In the genomic region with DNA sequence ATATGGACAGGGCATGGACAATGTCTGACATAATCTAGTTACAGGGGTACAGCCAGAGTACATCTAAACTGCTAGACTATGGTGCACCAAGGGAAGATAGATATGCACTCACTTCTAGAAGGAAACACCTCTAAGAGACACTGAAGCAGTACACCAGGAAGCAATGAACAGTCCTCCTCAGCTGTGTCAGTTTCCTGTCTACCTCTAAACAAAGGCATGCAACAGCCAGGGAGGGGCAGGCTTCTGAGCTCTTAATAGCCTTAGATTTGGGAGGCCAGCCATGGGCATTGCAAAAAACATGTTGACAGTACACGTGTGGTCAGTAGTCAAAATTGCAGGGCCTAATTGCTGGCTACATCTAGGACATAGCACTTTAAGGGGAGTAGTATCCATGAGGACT, we compare ENCODE assay signal across 13 cellular contexts. TPM values are rescaled to one million over a fixed set of nuclear protein-coding genes. Genes with fewer than 3 reads are reported as not detected.
A peak's percentile ranks its signal among the peaks of the same experiment; 100 is the strongest.
DNase-seq lines count a peak whose midpoint lies in the region; ATAC-seq and TF ChIP-seq lines count a peak whose summit lies in the region.
"Had no signal": no experiment of that assay in that cellular context is flagged by ENCODE, and none has a peak within 500 bp of the region (broad histone marks: within the 10 kb centered on the region; RNA-seq: fewer than 3 reads in every experiment).

No MANE protein-coding gene starts in this region.

- H3K4me1 ChIP-seq in body of pancreas (no peaks in the 10 kb centered on the region), mucosa of descending colon (ENCODE audit: low read depth) (no peaks in the 10 kb centered on the region)

- H3K9me3 Mint-ChIP-seq in natural killer cell treated with Interleukin-12 subunit alpha and Interleukin-12 subunit beta and Interleukin-15 and Interleukin-18, amount 100 ng/mL, for 72 hours = no peaks in the 10 kb centered on the region
- H3K9me3 Mint-ChIP-seq: activated T-cell treated with anti-CD3 and anti-CD28 coated beads, Interleukin-2, amount 50 U/mL, for 24 hours; effector memory CD8-positive, alpha-beta T cell had no signal

- no peak for TF ChIP-seq POLR2A in body of pancreas (IDR thresholded peaks at IDR 0.05)

- H3K27me3 ChIP-seq in body of pancreas = no peaks in the 10 kb centered on the region
- H3K27me3 ChIP-seq: thyroid gland had no signal

- ATAC-seq in body of pancreas (peak; percentile 56), mucosa of descending colon (peak; percentile 96), GM18517 (IDR thresholded peaks at IDR 0.05; ENCODE audit: unreplicated experiment) (no peak), GM19463 (IDR thresholded peaks at IDR 0.05; ENCODE audit: unreplicated experiment) (no peak)
- ATAC-seq in natural killer cell treated with Interleukin-12 subunit alpha and Interleukin-12 subunit beta and Interleukin-15 and Interleukin-18, amount 100 ng/mL, for 72 hours = no peak
- ATAC-seq: effector memory CD8-positive, alpha-beta T cell had no signal

- DNase-seq in ELR (ENCODE audit: low read depth) = peak; percentile 47
- peak; percentile 66 for DNase-seq in M059J (ENCODE audit: low read depth)
- DNase-seq in body of pancreas = peak in 3 of 4 donors; percentile 23 to 33 (median 25)
- DNase-seq in mucosa of descending colon = peak in 1 of 3 donors; percentile 35
- no peak for DNase-seq in natural killer cell treated with Interleukin-12 subunit alpha and Interleukin-12 subunit beta and Interleukin-15 and Interleukin-18, amount 100 ng/mL, for 72 hours (ENCODE audit: low spot score)
- DNase-seq in middle frontal gyrus (ENCODE audit: extremely low spot score, low spot score) = no peak
- DNase-seq: activated T-cell treated with anti-CD3 and anti-CD28 coated beads, Interleukin-2, amount 50 U/mL, for 24 hours; effector memory CD8-positive, alpha-beta T cell; SHP77; spleen; thyroid gland had no signal

- H3K4me3 ChIP-seq in body of pancreas (no peak overlapping the region), mucosa of descending colon (no peak overlapping the region)
- H3K4me3 ChIP-seq: spleen, thyroid gland had no signal

- H3K4me3 Mint-ChIP-seq in natural killer cell treated with Interleukin-12 subunit alpha and Interleukin-12 subunit beta and Interleukin-15 and Interleukin-18, amount 100 ng/mL, for 72 hours = no peak overlapping the region
- H3K4me3 Mint-ChIP-seq: activated T-cell treated with anti-CD3 and anti-CD28 coated beads, Interleukin-2, amount 50 U/mL, for 24 hours; effector memory CD8-positive, alpha-beta T cell had no signal

- no peak for TF ChIP-seq CTCF in body of pancreas (IDR thresholded peaks at IDR 0.05)
- TF ChIP-seq CTCF in mucosa of descending colon (IDR thresholded peaks at IDR 0.05) = no peak

- no peaks in the 10 kb centered on the region for H3K9me3 ChIP-seq in body of pancreas
- no peaks in the 10 kb centered on the region for H3K9me3 ChIP-seq in mucosa of descending colon
- H3K9me3 ChIP-seq: spleen, thyroid gland had no signal

- no peaks in the 10 kb centered on the region for H3K36me3 Mint-ChIP-seq in natural killer cell treated with Interleukin-12 subunit alpha and Interleukin-12 subunit beta and Interleukin-15 and Interleukin-18, amount 100 ng/mL, for 72 hours

- no peak overlapping the region for H3K27ac Mint-ChIP-seq in natural killer cell treated with Interleukin-12 subunit alpha and Interleukin-12 subunit beta and Interleukin-15 and Interleukin-18, amount 100 ng/mL, for 72 hours
- H3K27ac Mint-ChIP-seq: activated T-cell treated with anti-CD3 and anti-CD28 coated beads, Interleukin-2, amount 50 U/mL, for 24 hours; effector memory CD8-positive, alpha-beta T cell had no signal

- peaks cover 7 to 9% of the 10 kb centered on the region in 2 donors for H3K27me3 Mint-ChIP-seq in natural killer cell treated with Interleukin-12 subunit alpha and Interleukin-12 subunit beta and Interleukin-15 and Interleukin-18, amount 100 ng/mL, for 72 hours

- peak overlapping the region in 1 of 4 donors; percentile 38 for H3K27ac ChIP-seq in body of pancreas
- H3K27ac ChIP-seq: spleen, thyroid gland had no signal

- H3K4me1 Mint-ChIP-seq in natural killer cell treated with Interleukin-12 subunit alpha and Interleukin-12 subunit beta and Interleukin-15 and Interleukin-18, amount 100 ng/mL, for 72 hours (ENCODE audit: low read depth in 2 of 2) = no peaks in the 10 kb centered on the region

- H3K36me3 ChIP-seq in body of pancreas (replicated peaks in 1 of 2; ENCODE audit: insufficient read depth in 1 of 2, low read depth in 2 of 2) (no peaks in the 10 kb centered on the region), mucosa of descending colon (ENCODE audit: low read depth) (no peaks in the 10 kb centered on the region)
- H3K36me3 ChIP-seq: spleen, thyroid gland had no signal

- WGBS in body of pancreas, 2 donors = 36 to 56% methylated on average over 1 of the region's 1 CpG

- intact Hi-C loops in body of pancreas (cut with DNase I) = no loop called here
- intact Hi-C loops in mucosa of descending colon (cut with DNase I, micrococcal nuclease) = no loop called here

RNA-seq across cellular contexts. Expression of a gene that starts 21.4 kb away (rescaled TPM):
- 18.9 and 23.7 TPM in 2 replicates for total RNA-seq in M059J (2014; rRNA removed; shearing (Covaris generic))
- total RNA-seq in body of pancreas (10 to 100 TPM; 10.1 to 11.5 TPM), mucosa of descending colon (10 to 100 TPM; 26.6 to 93.0 (median 86.4) TPM)
- total RNA-seq in natural killer cell treated with Interleukin-12 subunit alpha and Interleukin-12 subunit beta and Interleukin-15 and Interleukin-18, amount 100 ng/mL, for 72 hours = 10 to 100 TPM in 1 of 2 donors, 1 to 10 TPM in 1; 5.8 to 17.0 TPM

RNA-seq across cellular contexts. Expression of a gene that starts 56.3 kb away (rescaled TPM):
- total RNA-seq in M059J (2014; rRNA removed; shearing (Covaris generic)) = 79.6 and 110 TPM in 2 replicates
- total RNA-seq in body of pancreas = 10 to 100 TPM; 21.1 to 26.5 TPM
- total RNA-seq in mucosa of descending colon = 10 to 100 TPM; 39.4 to 51.6 (median 43.0) TPM
- 10 to 100 TPM; 41.4 to 59.7 TPM for total RNA-seq in natural killer cell treated with Interleukin-12 subunit alpha and Interleukin-12 subunit beta and Interleukin-15 and Interleukin-18, amount 100 ng/mL, for 72 hours

Comparison
In these comparisons a context has a peak if more than half of its experiments do, and no peak if none do; other contexts are left out.
1. DNase-seq: peak in ELR (single experiment), M059J (single experiment) and body of pancreas (3 of 4); none in natural killer cell treated with Interleukin-12 subunit alpha and Interleukin-12 subunit beta and Interleukin-15 and Interleukin-18, amount 100 ng/mL, for 72 hours (single experiment) and middle frontal gyrus (single experiment).
2. ATAC-seq: peak in body of pancreas (single experiment) and mucosa of descending colon (single experiment); none in GM18517 (single experiment), natural killer cell treated with Interleukin-12 subunit alpha and Interleukin-12 subunit beta and Interleukin-15 and Interleukin-18, amount 100 ng/mL, for 72 hours (0 of 2) and GM19463 (single experiment).